Comparison of ENCODE assay signal across 9 cellular contexts in the genomic region with DNA sequence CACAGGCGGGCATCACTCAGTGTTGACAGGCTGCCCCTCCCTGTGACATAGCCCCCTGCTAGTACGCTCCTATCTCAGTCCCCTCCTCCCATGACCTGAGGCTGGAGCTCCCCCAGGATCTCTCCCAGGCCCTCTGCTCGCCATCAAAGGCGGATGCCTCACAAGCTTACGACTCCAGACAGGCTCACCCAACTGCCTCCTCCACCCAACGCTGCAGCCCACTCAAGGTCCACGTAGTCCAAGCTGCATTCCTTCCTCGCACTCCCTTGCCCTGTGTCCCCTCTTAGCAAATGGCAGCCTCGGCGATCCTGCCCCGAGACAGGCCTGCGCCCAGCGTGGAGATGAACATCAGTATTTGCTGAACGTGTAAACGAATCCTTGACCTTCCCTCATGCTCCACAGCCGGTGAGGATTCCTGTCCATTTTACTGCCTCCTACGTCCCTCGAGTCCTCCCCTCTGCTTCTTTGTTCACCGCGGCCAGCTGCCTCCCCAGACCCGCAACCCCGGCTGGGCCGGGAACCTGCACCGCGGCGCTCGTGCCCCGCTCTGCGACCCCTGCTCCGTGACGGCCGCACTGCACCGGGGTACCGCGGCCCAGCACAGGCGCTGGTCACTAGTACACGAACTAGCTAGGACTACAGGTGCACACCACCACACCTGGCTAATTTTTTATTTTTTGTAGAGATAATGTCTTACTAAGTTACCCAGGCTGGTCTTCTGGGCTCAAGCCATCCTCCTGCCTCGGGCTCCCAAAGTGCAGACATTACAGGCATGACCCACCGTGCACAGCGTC. TPM values are rescaled to one million over a fixed set of nuclear protein-coding genes. Genes with fewer than 3 reads are reported as not detected.
DNase-seq lines count a peak whose midpoint lies in the region; ATAC-seq and TF ChIP-seq lines count a peak whose summit lies in the region.
"Had no signal": no experiment of that assay in that cellular context is flagged by ENCODE, and none has a peak within 500 bp of the region (broad histone marks: within the 10 kb centered on the region; RNA-seq: fewer than 3 reads in every experiment).

No MANE protein-coding gene starts in this region.

- CTCF ChIA-PET in A673 (lab: Charles Lee) (no interaction called here), GM10248 (lab: Yijun Ruan, JAX) (interaction anchor here (0.7 to 3.5 kb wide), 7 partner anchors 9 to 66 kb away, joined by 3 to 16 read pairs (median 5); a partner anchor contains a TSS)

- no peaks in the 10 kb centered on the region for H3K36me3 ChIP-seq in A673 (ENCODE audit: insufficient read depth, low read length, poor library complexity, severe bottlenecking)
- H3K36me3 ChIP-seq in HUES48 (ENCODE audit: control insufficient read depth, insufficient read depth, low read length): peaks cover 17% of the 10 kb centered on the region
- H3K36me3 ChIP-seq in adipocyte (ENCODE audit: control insufficient read depth, insufficient read depth, low read length, severe bottlenecking): no peaks in the 10 kb centered on the region
- H3K36me3 ChIP-seq in transverse colon: no peaks in the 10 kb centered on the region

- WGBS in transverse colon (ENCODE audit: low coverage in 1 of 2), 2 donors: 16% methylated on average over 36 of the region's 40 CpGs; no CpG with 5 or more reads in 1 of the 2 donors

- TF ChIP-seq CTCF in A673 (conservative IDR thresholded peaks at IDR 0.05; ENCODE audit: low read depth, low read length): no peak
- TF ChIP-seq CTCF in transverse colon (IDR thresholded peaks at IDR 0.05): no peak
- no peak for TF ChIP-seq CTCF in GM10248 (IDR thresholded peaks at IDR 0.05; ENCODE audit: control extremely low read depth, extremely low read depth, low read depth, missing control alignments)

- in situ Hi-C loops in transverse colon (cut with MboI; ENCODE audit: low pct_ligation_motif_present in 1 of 4, low pct_unique_long_range_greater_than_20kb in 1 of 4, low sequenced_read_pairs in 3 of 4): no loop called here

- no peak for TF ChIP-seq EP300 in transverse colon (IDR thresholded peaks at IDR 0.05; ENCODE audit: low read depth)

- H3K4me1 ChIP-seq in A673 (ENCODE audit: insufficient read depth, low read length, poor library complexity, severe bottlenecking): peaks cover 30% of the 10 kb centered on the region
- H3K4me1 ChIP-seq in HUES48 (ENCODE audit: control insufficient read depth, insufficient read depth, low read length): peaks cover 28% of the 10 kb centered on the region
- peaks cover 20% of the 10 kb centered on the region for H3K4me1 ChIP-seq in adipocyte (ENCODE audit: control insufficient read depth, insufficient read depth, low read length)
- H3K4me1 ChIP-seq in transverse colon: peaks cover 7 to 23% (median 19%) of the 10 kb centered on the region in 4 donors

- no peaks in the 10 kb centered on the region for H3K9me3 ChIP-seq in A673 (ENCODE audit: low read depth, low read length, poor library complexity, severe bottlenecking)
- H3K9me3 ChIP-seq in HUES48 (ENCODE audit: control insufficient read depth, insufficient read depth, low read length): no peaks in the 10 kb centered on the region
- H3K9me3 ChIP-seq in adipocyte (ENCODE audit: control insufficient read depth, low read length): no peaks in the 10 kb centered on the region
- H3K9me3 ChIP-seq in transverse colon: no peaks in the 10 kb centered on the region

- peak; percentile 37 for ATAC-seq in GM18517 (IDR thresholded peaks at IDR 0.05; ENCODE audit: unreplicated experiment)

- no peaks in the 10 kb centered on the region for H3K27me3 ChIP-seq in A673 (replicated peaks; ENCODE audit: insufficient read depth, low read depth, low read length, poor library complexity)
- H3K27me3 ChIP-seq in HUES48 (ENCODE audit: control insufficient read depth, insufficient read depth, low read length): no peaks in the 10 kb centered on the region
- H3K27me3 ChIP-seq in adipocyte (replicated peaks; ENCODE audit: control insufficient read depth, insufficient read depth, low read length): no peaks in the 10 kb centered on the region
- no peaks in the 10 kb centered on the region for H3K27me3 ChIP-seq in transverse colon

- no peak for TF ChIP-seq POLR2A in transverse colon (IDR thresholded peaks at IDR 0.05)

- DNase-seq in A673 (ENCODE audit: low spot score) (no peak), adipocyte (ENCODE audit: low read depth) (no peak), left kidney (ENCODE audit: low read depth, low spot score) (peak; percentile 66), transverse colon (no peak), AG20443 (ENCODE audit: low spot score) (no peak), GM10248 (ENCODE audit: extremely low spot score) (no peak)

- H3K9ac ChIP-seq in HUES48 (ENCODE audit: low read depth, low read length) (peak overlapping the region; percentile 79), adipocyte (ENCODE audit: low read length) (peak overlapping the region; percentile 52)

- H3K4me3 ChIP-seq in A673 (ENCODE audit: low read depth, low read length, poor library complexity, severe bottlenecking) (peak overlapping the region; percentile 73), HUES48 (ENCODE audit: low read depth, low read length) (peak overlapping the region; percentile 93), adipocyte (ENCODE audit: low read length) (peak overlapping the region; percentile 91), transverse colon (peak overlapping the region; percentile 19 to 64 (median 56))

- POLR2A ChIA-PET in A673 (lab: Charles Lee; ENCODE audit: low non-redundant PET) (interaction anchor here (0.7 kb wide), 1 partner anchor 164 kb away, joined by 4 read pairs; no protein-coding TSS in a partner anchor), GM10248 (lab: Yijun Ruan, JAX) (interaction anchor here (0.6 to 1.5 kb wide), 3 partner anchors 13 to 41 kb away, joined by 3 to 4 read pairs (median 4); a partner anchor contains a TSS)

- BruUV-seq in A673 (replicated peaks; lab: Mats Ljungman, UMichigan): TSS peak; percentile 95

- intact Hi-C loops in A673 (cut with micrococcal nuclease; ENCODE audit: unreplicated experiment) (no loop called here), transverse colon (cut with DNase I; ENCODE audit: low total_unique reads) (no loop called here)

- H3K27ac ChIP-seq in A673 (ENCODE audit: low read depth, low read length, poor library complexity, severe bottlenecking) (peak overlapping the region; percentile 88), HUES48 (ENCODE audit: low read depth, low read length) (peak overlapping the region; percentile 25), transverse colon (peak overlapping the region; percentile 31 to 82 (median 80))

RNA-seq across cellular contexts. Expression of a gene that starts 0.8 kb away (rescaled TPM):
- total RNA-seq in A673 (2021): 122 and 134 TPM in 2 replicates
- 10 to 100 TPM in 1 of 4 donors, 1 to 10 TPM in 2, not detected in 1; 4.5 to 57.7 (median 8.9) TPM for total RNA-seq in transverse colon

RNA-seq across cellular contexts. Expression of a gene that starts 17.1 kb away (rescaled TPM):
- total RNA-seq in A673 (2021) (21.5 and 26.5 TPM in 2 replicates), transverse colon (10 to 100 TPM in 3 of 4 donors, 1 to 10 TPM in 1; 7.2 to 46.0 (median 32.4) TPM)

RNA-seq across cellular contexts. Expression of a gene that starts 17.4 kb away (rescaled TPM):
- total RNA-seq in A673 (2021) (27.5 and 36.8 TPM in 2 replicates), transverse colon (100 to 1,000 TPM in 1 of 4 donors, 10 to 100 TPM in 3; 25.6 to 137 (median 49.4) TPM)

RNA-seq across cellular contexts. Expression of a gene that starts 39.2 kb away (rescaled TPM):
- 115 TPM in 2 replicates for total RNA-seq in A673 (2021)
- 10 to 100 TPM; 54.9 to 95.3 (median 66.5) TPM for total RNA-seq in transverse colon

RNA-seq across cellular contexts. Expression of a gene that starts 46.8 kb away (rescaled TPM):
- not detected in 2 replicates for total RNA-seq in A673 (2021)
- total RNA-seq in transverse colon: not detected
- total RNA-seq: lung microvascular endothelial cell had no signal

Comparison
In these comparisons a context has a peak if more than half of its experiments do, and no peak if none do; other contexts are left out.
1. H3K27ac ChIP-seq: peak in every context shown above with its lines; median percentile 88 in A673; 80 in transverse colon; 25 in HUES48.